In genomic region chr10:102347236-102347828, GRCh38 we compare ENCODE assay signal across 1 cellular context.
TF ChIP-seq lines count a peak whose summit lies in the region.

No MANE protein-coding gene starts in this region.

TF ChIP-seq in GM12878, 131 proteins besides CTCF, POLR2A, EP300 and RAD21 (continued from another document):
- TF ChIP-seq SMC3 (IDR thresholded peaks at IDR 0.05; ENCODE audit: borderline replicate concordance, low read length) (peak; percentile 56; the same call in 1 of the 2 replicates), ZBED1 (IDR thresholded peaks at IDR 0.05; ENCODE audit: borderline replicate concordance) (no peak), NKRF (conservative IDR thresholded peaks at IDR 0.05) (no peak), YY1 (IDR thresholded peaks at IDR 0.05; ENCODE audit: low read depth, low read length) (0 out of 2 replicates have a peak, but pooled peaks have one; percentile 7), PKNOX1 (IDR thresholded peaks at IDR 0.05) (no peak)
